ENCODE assay signal across 22 cellular contexts in the genomic region with DNA sequence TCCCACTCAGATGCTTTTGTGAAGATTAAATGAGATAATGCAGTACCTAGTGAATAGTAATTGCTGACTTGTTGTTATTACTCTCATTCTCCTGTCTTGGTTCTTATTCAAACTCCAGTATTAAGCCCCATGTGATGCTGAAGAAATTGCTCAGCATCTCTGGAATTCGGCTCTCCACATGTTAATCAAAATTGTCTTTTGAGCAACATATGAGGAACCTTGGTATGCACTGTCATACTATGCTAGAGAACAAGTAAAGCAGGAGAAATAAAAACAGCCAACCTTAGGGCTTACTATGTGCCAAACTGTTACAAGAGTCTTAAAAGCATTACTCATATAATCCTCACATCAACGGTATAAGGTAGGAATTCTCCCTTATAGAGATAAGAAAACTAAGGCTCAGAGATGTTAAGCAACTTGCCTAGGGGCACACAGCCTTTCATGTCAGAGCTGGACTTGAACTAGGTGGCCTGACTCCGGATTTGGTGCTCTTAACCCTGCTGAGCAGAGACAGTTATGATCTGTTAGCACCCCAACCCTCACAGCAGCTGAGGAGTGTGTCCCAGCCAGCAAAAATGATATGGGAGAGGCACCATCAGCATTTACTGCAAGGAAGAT.
"Had no signal": no experiment of that assay in that cellular context is flagged by ENCODE, and none has a peak within 500 bp of the region (broad histone marks: within the 10 kb centered on the region; RNA-seq: fewer than 3 reads in every experiment).

No MANE protein-coding gene starts in this region.

- H3K4me3 Mint-ChIP-seq: activated CD4-positive, alpha-beta memory T cell treated with anti-CD3 and anti-CD28 coated beads, Interleukin-2, amount 10 ng/mL, durations not matched to agents 7 days and 5 days; activated CD8-positive, alpha-beta memory T cell treated with anti-CD3 and anti-CD28 coated beads, Interleukin-2, amount 10 ng/mL, durations not matched to agents 7 days and 5 days; activated naive CD8-positive, alpha-beta T cell; nephron progenitor cell; stimulated activated naive CD8-positive, alpha-beta T cell treated with anti-CD3 and anti-CD28 coated beads, Interleukin-15, Interleukin-2, amounts not matched to agents 100 ng/mL and 50 ng/mL, for 24 hours had no signal

- H3K36me3 Mint-ChIP-seq: activated CD8-positive, alpha-beta memory T cell treated with anti-CD3 and anti-CD28 coated beads, Interleukin-2, amount 10 ng/mL, durations not matched to agents 7 days and 5 days had no signal

- H3K9me3 Mint-ChIP-seq: activated CD4-positive, alpha-beta memory T cell treated with anti-CD3 and anti-CD28 coated beads, Interleukin-2, amount 10 ng/mL, durations not matched to agents 7 days and 5 days; nephron progenitor cell; stimulated activated naive CD8-positive, alpha-beta T cell treated with anti-CD3 and anti-CD28 coated beads, Interleukin-15, Interleukin-2, amounts not matched to agents 100 ng/mL and 50 ng/mL, for 24 hours had no signal

- DNase-seq: activated CD4-positive, alpha-beta memory T cell treated with anti-CD3 and anti-CD28 coated beads, Interleukin-2, amount 10 ng/mL, durations not matched to agents 7 days and 5 days; activated CD4-positive, alpha-beta T cell treated with anti-CD3 and anti-CD28 coated beads for 48 hours; activated CD4-positive, CD25-positive, alpha-beta regulatory T cell; activated CD8-positive, alpha-beta memory T cell treated with anti-CD3 and anti-CD28 coated beads, Interleukin-2, amount 10 ng/mL, durations not matched to agents 7 days and 5 days; amygdala; caudate nucleus; colonic mucosa; erythroblast; heart right ventricle; kidney glomerular epithelial cell; left ventricle myocardium inferior; mammary epithelial cell; midbrain; nephron progenitor cell; nucleus accumbens; stimulated activated CD4-positive, alpha-beta T cell treated with anti-CD3 and anti-CD28 coated beads, Interleukin-12 subunit alpha, Interleukin-12 subunit beta, amount 100 ng/mL, for 4 hours; stimulated activated CD4-positive, alpha-beta T cell treated with anti-CD3 and anti-CD28 coated beads, Interleukin-2, amount 100 ng/mL, for 24 hours; T1000; uterus had no signal

- H3K4me1 Mint-ChIP-seq: activated CD4-positive, alpha-beta memory T cell treated with anti-CD3 and anti-CD28 coated beads, Interleukin-2, amount 10 ng/mL, durations not matched to agents 7 days and 5 days; activated CD8-positive, alpha-beta memory T cell treated with anti-CD3 and anti-CD28 coated beads, Interleukin-2, amount 10 ng/mL, durations not matched to agents 7 days and 5 days had no signal

- H3K27ac ChIP-seq: colonic mucosa, heart right ventricle, left ventricle myocardium inferior, tibial nerve, uterus had no signal

- H3K9me3 ChIP-seq: colonic mucosa, heart right ventricle, left ventricle myocardium inferior, tibial nerve, uterus had no signal

- H3K27me3 ChIP-seq: colonic mucosa, heart right ventricle, tibial nerve, uterus had no signal

- H3K27ac Mint-ChIP-seq: activated CD4-positive, alpha-beta memory T cell treated with anti-CD3 and anti-CD28 coated beads, Interleukin-2, amount 10 ng/mL, durations not matched to agents 7 days and 5 days; activated CD8-positive, alpha-beta memory T cell treated with anti-CD3 and anti-CD28 coated beads, Interleukin-2, amount 10 ng/mL, durations not matched to agents 7 days and 5 days; activated naive CD8-positive, alpha-beta T cell; nephron progenitor cell; stimulated activated naive CD8-positive, alpha-beta T cell treated with anti-CD3 and anti-CD28 coated beads, Interleukin-15, Interleukin-2, amounts not matched to agents 100 ng/mL and 50 ng/mL, for 24 hours had no signal

- H3K4me3 ChIP-seq: colonic mucosa, heart right ventricle, left ventricle myocardium inferior, tibial nerve, uterus had no signal

- H3K36me3 ChIP-seq: colonic mucosa, heart right ventricle, left ventricle myocardium inferior, uterus had no signal

- H3K4me1 ChIP-seq: colonic mucosa, tibial nerve, uterus had no signal

- H3K27me3 Mint-ChIP-seq: activated CD4-positive, alpha-beta memory T cell treated with anti-CD3 and anti-CD28 coated beads, Interleukin-2, amount 10 ng/mL, durations not matched to agents 7 days and 5 days; activated CD8-positive, alpha-beta memory T cell treated with anti-CD3 and anti-CD28 coated beads, Interleukin-2, amount 10 ng/mL, durations not matched to agents 7 days and 5 days; activated naive CD8-positive, alpha-beta T cell; stimulated activated naive CD8-positive, alpha-beta T cell treated with anti-CD3 and anti-CD28 coated beads, Interleukin-15, Interleukin-2, amounts not matched to agents 100 ng/mL and 50 ng/mL, for 24 hours had no signal

- ATAC-seq: activated CD8-positive, alpha-beta memory T cell treated with anti-CD3 and anti-CD28 coated beads, Interleukin-2, amount 10 ng/mL, durations not matched to agents 7 days and 5 days; heart right ventricle had no signal
